In the genomic region with DNA sequence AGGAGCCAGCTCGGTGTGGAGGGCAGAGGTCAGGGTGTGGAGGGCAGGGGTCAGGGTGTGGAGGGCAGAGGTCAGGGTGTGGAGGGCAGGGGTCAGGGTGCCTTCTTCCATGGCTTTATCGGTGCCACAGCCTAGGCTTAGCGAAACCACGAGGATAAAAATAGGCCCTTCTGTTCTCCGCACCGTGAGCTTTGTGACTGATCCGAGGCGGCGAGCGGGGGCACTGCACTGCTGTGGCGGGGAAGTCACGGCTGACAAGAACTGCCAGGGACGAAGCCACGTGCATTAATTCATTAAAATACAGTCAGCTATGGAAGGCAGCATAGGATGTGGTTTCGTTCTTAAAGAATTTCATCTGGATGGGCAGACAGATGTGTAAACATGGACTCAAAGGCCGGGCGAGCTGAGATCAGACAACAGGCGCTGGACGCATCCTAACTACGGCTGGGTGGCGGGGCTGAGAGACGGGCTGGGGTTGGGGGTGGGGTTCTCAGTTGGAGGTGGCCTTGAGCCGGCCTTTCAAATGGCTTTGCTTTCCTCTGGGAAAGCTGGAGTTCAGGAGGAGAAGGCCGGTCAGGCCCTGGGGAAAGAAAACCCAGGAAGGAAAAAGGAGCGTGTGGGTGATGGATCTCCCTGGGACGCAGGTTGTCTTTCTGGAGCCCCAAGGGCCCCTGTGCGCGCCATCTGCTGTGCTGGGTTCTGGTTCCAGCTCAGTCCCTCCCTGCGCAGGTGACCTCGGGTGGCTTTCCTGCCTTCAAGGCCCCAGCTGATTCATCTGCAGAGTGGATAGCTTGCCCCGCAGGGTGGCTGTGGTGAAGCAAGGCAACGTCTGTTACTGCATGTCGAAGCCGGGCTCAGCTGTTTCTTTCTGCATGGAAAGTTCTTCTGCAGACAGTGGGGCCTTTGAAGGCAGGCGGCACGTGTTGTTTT, we compare ENCODE assay signal across 11 cellular contexts. TPM values are rescaled to one million over a fixed set of nuclear protein-coding genes. Genes with fewer than 3 reads are reported as not detected.
DNase-seq lines count a peak whose midpoint lies in the region; ATAC-seq and TF ChIP-seq lines count a peak whose summit lies in the region.
"Had no signal": no experiment of that assay in that cellular context is flagged by ENCODE, and none has a peak within 500 bp of the region (broad histone marks: within the 10 kb centered on the region; RNA-seq: fewer than 3 reads in every experiment).

No MANE protein-coding gene starts in this region.

- no peaks in the 10 kb centered on the region for H3K9me3 Mint-ChIP-seq in progenitor cell of endocrine pancreas (ENCODE audit: low read depth)
- no peaks in the 10 kb centered on the region for H3K9me3 Mint-ChIP-seq in activated CD8-positive, alpha-beta T cell treated with anti-CD3 and anti-CD28 coated beads for 36 hours

- DNase-seq in fibroblast of lung (ENCODE audit: low read depth in 2 of 2) = peak; percentile 9 to 54
- DNase-seq in progenitor cell of endocrine pancreas (ENCODE audit: low spot score, unreplicated experiment) = no peak
- no peak for DNase-seq in activated CD4-positive, alpha-beta T cell treated with anti-CD3 and anti-CD28 coated beads, Interleukin-2, amount 50 U/mL, for 4 hours
- no peak for DNase-seq in activated CD8-positive, alpha-beta T cell treated with anti-CD3 and anti-CD28 coated beads for 36 hours
- DNase-seq: colonic mucosa, NCI-H2107 had no signal

- peak; percentile 45 for ATAC-seq in GM19463 (IDR thresholded peaks at IDR 0.05; ENCODE audit: unreplicated experiment)
- no peak for ATAC-seq in HG02759 (IDR thresholded peaks at IDR 0.05; ENCODE audit: unreplicated experiment)
- no peak for ATAC-seq in GM21528 (IDR thresholded peaks at IDR 0.05; ENCODE audit: low FRiP score, unreplicated experiment)
- ATAC-seq in activated CD8-positive, alpha-beta T cell treated with anti-CD3 and anti-CD28 coated beads for 36 hours = no peak

- H3K9ac ChIP-seq in OCI-LY1 (ENCODE audit: low read length) = peak overlapping the region; percentile 82
- no peak overlapping the region for H3K9ac ChIP-seq in fibroblast of lung (ENCODE audit: insufficient read depth, low read length)

- H2AFZ ChIP-seq in OCI-LY1 (ENCODE audit: low read length) = no peak overlapping the region
- H2AFZ ChIP-seq in fibroblast of lung (ENCODE audit: low read length) = peak overlapping the region; percentile 51

- H3K27ac ChIP-seq in OCI-LY1 (ENCODE audit: low read depth, low read length, poor library complexity, severe bottlenecking) (peak overlapping the region; percentile 99), fibroblast of lung (ENCODE audit: insufficient read depth, low read length) (no peak overlapping the region)
- H3K27ac ChIP-seq: colonic mucosa had no signal

- TF ChIP-seq CTCF in OCI-LY1 (IDR thresholded peaks at IDR 0.05; ENCODE audit: low read length) = peak; percentile 51
- TF ChIP-seq CTCF in fibroblast of lung (conservative IDR thresholded peaks at IDR 0.05 in 1 of 2, IDR thresholded peaks at IDR 0.05 in 1 of 2; ENCODE audit: low read depth in 1 of 2, low read length in 2 of 2) = no peak
- no peak for TF ChIP-seq CTCF in progenitor cell of endocrine pancreas (IDR thresholded peaks at IDR 0.05; ENCODE audit: unreplicated experiment)
- no peak for TF ChIP-seq CTCF in activated CD8-positive, alpha-beta T cell treated with anti-CD3 and anti-CD28 coated beads for 36 hours (IDR thresholded peaks at IDR 0.05)

- H3K4me1 Mint-ChIP-seq in progenitor cell of endocrine pancreas (ENCODE audit: low read depth) = peaks cover 32% of the 10 kb centered on the region
- peaks cover 7% of the 10 kb centered on the region for H3K4me1 Mint-ChIP-seq in activated CD8-positive, alpha-beta T cell treated with anti-CD3 and anti-CD28 coated beads for 36 hours (ENCODE audit: low read depth)

- POLR2A ChIA-PET in activated CD8-positive, alpha-beta T cell treated with anti-CD3 and anti-CD28 coated beads for 36 hours (lab: Charles Lee) = no interaction called here

- CTCF ChIA-PET in activated CD8-positive, alpha-beta T cell treated with anti-CD3 and anti-CD28 coated beads for 36 hours (lab: Charles Lee) = no interaction called here

- H3K9me3 ChIP-seq in OCI-LY1 (ENCODE audit: low read length) = no peaks in the 10 kb centered on the region
- no peaks in the 10 kb centered on the region for H3K9me3 ChIP-seq in fibroblast of lung (ENCODE audit: control insufficient read depth, insufficient read depth, low read depth, low read length)
- H3K9me3 ChIP-seq: colonic mucosa had no signal

- H3K36me3 ChIP-seq in OCI-LY1 (ENCODE audit: insufficient read depth, low read length) = no peaks in the 10 kb centered on the region
- no peaks in the 10 kb centered on the region for H3K36me3 ChIP-seq in fibroblast of lung (ENCODE audit: control insufficient read depth, insufficient read depth, low read length)
- H3K36me3 ChIP-seq: colonic mucosa had no signal

- H3K79me2 ChIP-seq in OCI-LY1 (ENCODE audit: insufficient read depth, low read length) (no peaks in the 10 kb centered on the region), fibroblast of lung (ENCODE audit: control insufficient read depth, insufficient read depth, low read length) (no peaks in the 10 kb centered on the region)

- no peaks in the 10 kb centered on the region for H3K27me3 Mint-ChIP-seq in progenitor cell of endocrine pancreas
- H3K27me3 Mint-ChIP-seq in activated CD8-positive, alpha-beta T cell treated with anti-CD3 and anti-CD28 coated beads for 36 hours = no peaks in the 10 kb centered on the region

- peaks cover 1% of the 10 kb centered on the region for H3K36me3 Mint-ChIP-seq in progenitor cell of endocrine pancreas (ENCODE audit: insufficient read depth)
- no peaks in the 10 kb centered on the region for H3K36me3 Mint-ChIP-seq in activated CD8-positive, alpha-beta T cell treated with anti-CD3 and anti-CD28 coated beads for 36 hours (ENCODE audit: low read depth)

- H3K4me2 ChIP-seq in OCI-LY1 (ENCODE audit: low read length) = peak overlapping the region; percentile 60
- H3K4me2 ChIP-seq in fibroblast of lung (ENCODE audit: extremely low read depth, insufficient read depth, low read length) = peak overlapping the region; percentile 66

- peak overlapping the region; percentile 69 for H3K27ac Mint-ChIP-seq in progenitor cell of endocrine pancreas
- H3K27ac Mint-ChIP-seq in activated CD8-positive, alpha-beta T cell treated with anti-CD3 and anti-CD28 coated beads for 36 hours = no peak overlapping the region

- H3K4me1 ChIP-seq in OCI-LY1 (ENCODE audit: insufficient read depth, low read length, severe bottlenecking) (peaks cover 95% of the 10 kb centered on the region), fibroblast of lung (ENCODE audit: control insufficient read depth, extremely low read depth, insufficient read depth, low read length) (peaks cover 2% of the 10 kb centered on the region)
- H3K4me1 ChIP-seq: colonic mucosa had no signal

- H3K27me3 ChIP-seq in OCI-LY1 (ENCODE audit: insufficient read depth, low read length) (no peaks in the 10 kb centered on the region), fibroblast of lung (ENCODE audit: control insufficient read depth, insufficient read depth, low read length) (no peaks in the 10 kb centered on the region)
- H3K27me3 ChIP-seq: colonic mucosa had no signal

- peaks cover 8% of the 10 kb centered on the region for H3F3A ChIP-seq in OCI-LY1 (ENCODE audit: insufficient read depth, low read length)

- no peaks in the 10 kb centered on the region for H3K9me2 ChIP-seq in OCI-LY1 (ENCODE audit: low read depth, low read length)

- intact Hi-C loops in activated CD8-positive, alpha-beta T cell treated with anti-CD3 and anti-CD28 coated beads for 36 hours (cut with micrococcal nuclease) = loop anchor here (10.0 kb wide), 1 partner anchor 232 kb away; no protein-coding TSS in a partner anchor

- H4K20me1 ChIP-seq in OCI-LY1 (ENCODE audit: insufficient read depth, low read length) (no peaks in the 10 kb centered on the region), fibroblast of lung (ENCODE audit: control insufficient read depth, extremely low read depth, insufficient read depth, low read length) (no peaks in the 10 kb centered on the region)

- H3K4me3 ChIP-seq in OCI-LY1 (ENCODE audit: low read depth, low read length, poor library complexity, severe bottlenecking) = peak overlapping the region; percentile 5
- no peak overlapping the region for H3K4me3 ChIP-seq in fibroblast of lung (replicated peaks in 1 of 4; ENCODE audit: control extremely low read depth in 1 of 4, insufficient read depth in 1 of 4, low read depth in 3 of 4, low read length in 4 of 4)
- H3K4me3 ChIP-seq: colonic mucosa had no signal

- no peak overlapping the region for H3K4me3 Mint-ChIP-seq in progenitor cell of endocrine pancreas (ENCODE audit: low read depth)
- H3K4me3 Mint-ChIP-seq in activated CD8-positive, alpha-beta T cell treated with anti-CD3 and anti-CD28 coated beads for 36 hours = no peak overlapping the region

RNA-seq across cellular contexts. Expression of a gene that starts 1.0 kb away (rescaled TPM):
- total RNA-seq in fibroblast of lung (not detected in 2 replicates), progenitor cell of endocrine pancreas (0.16 TPM in 1 of 2 replicates, not detected in the other)
- polyA plus RNA-seq in fibroblast of lung = not detected in 2 replicates
- polyA plus RNA-seq in fibroblast of lung (2012) = not detected in 2 replicates
- not detected in 2 replicates for polyA minus RNA-seq in fibroblast of lung (ENCODE audit: low replicate concordance)
- total RNA-seq in activated CD8-positive, alpha-beta T cell treated with anti-CD3 and anti-CD28 coated beads for 36 hours = not detected
- total RNA-seq: colonic mucosa, subcutaneous adipose tissue had no signal

RNA-seq across cellular contexts. Expression of a gene that starts 46.3 kb away (rescaled TPM):
- total RNA-seq in fibroblast of lung = not detected in 2 replicates
- not detected in 2 replicates for polyA plus RNA-seq in fibroblast of lung
- not detected in 2 replicates for polyA plus RNA-seq in fibroblast of lung (2012)
- polyA minus RNA-seq in fibroblast of lung (ENCODE audit: low replicate concordance) = not detected in 2 replicates
- total RNA-seq in progenitor cell of endocrine pancreas = not detected in 2 replicates
- total RNA-seq in activated CD8-positive, alpha-beta T cell treated with anti-CD3 and anti-CD28 coated beads for 36 hours = not detected
- total RNA-seq: colonic mucosa, subcutaneous adipose tissue had no signal

Comparison
In these comparisons a context has a peak if more than half of its experiments do, and no peak if none do; other contexts are left out.
1. DNase-seq: peak in fibroblast of lung (2 of 2); none in progenitor cell of endocrine pancreas (single experiment), activated CD4-positive, alpha-beta T cell treated with anti-CD3 and anti-CD28 coated beads, Interleukin-2, amount 50 U/mL, for 4 hours (0 of 2) and activated CD8-positive, alpha-beta T cell treated with anti-CD3 and anti-CD28 coated beads for 36 hours (single experiment).